ENCODE assay signal across 10 cellular contexts in genomic region chr4:122309988-122310626, GRCh38.
DNase-seq lines count a peak whose midpoint lies in the region; ATAC-seq and TF ChIP-seq lines count a peak whose summit lies in the region.
"Had no signal": no experiment of that assay in that cellular context is flagged by ENCODE, and none has a peak within 500 bp of the region (broad histone marks: within the 10 kb centered on the region; RNA-seq: fewer than 3 reads in every experiment).

No MANE protein-coding gene starts in this region.

- no peak overlapping the region for H4K91ac ChIP-seq in neuronal stem cell (ENCODE audit: low read depth, low read length, poor library complexity)

- H2BK12ac ChIP-seq in neuronal stem cell (ENCODE audit: low read length): no peak overlapping the region

- intact Hi-C loops in adrenal gland (cut with DNase I) (no loop called here), Right ventricle myocardium inferior (cut with DNase I) (no loop called here)

- H3K4me2 ChIP-seq in neuronal stem cell (ENCODE audit: insufficient read depth, low read length, poor library complexity, severe bottlenecking): no peak overlapping the region

- H3K4me1 ChIP-seq in adrenal gland (replicated peaks in 1 of 2): peaks cover 4 to 5% of the 10 kb centered on the region in 2 donors
- H3K4me1 ChIP-seq in neuronal stem cell (ENCODE audit: control insufficient read depth in 2 of 2, insufficient read depth in 1 of 2, low read depth in 1 of 2, low read length in 2 of 2): no peaks in the 10 kb centered on the region

- no peak overlapping the region for H3K23ac ChIP-seq in neuronal stem cell (ENCODE audit: low read depth, low read length, poor library complexity)

- peak; percentile 15 for DNase-seq in COLO829 (ENCODE audit: low spot score)
- peak; percentile 13 for DNase-seq in KBM-7
- DNase-seq in adrenal gland: no peak
- DNase-seq in medulla oblongata (ENCODE audit: extremely low spot score): peak; percentile 20
- no peak for DNase-seq in neuronal stem cell (ENCODE audit: low spot score)
- no peak for DNase-seq in NCI-H2171 (lab: John Stamatoyannopoulos, UW)
- DNase-seq in Right ventricle myocardium inferior (ENCODE audit: missing footprints): no peak
- DNase-seq: activated naive CD4-positive, alpha-beta T cell treated with anti-CD3 and anti-CD28 coated beads, Interleukin-2, amount 10 ng/mL, durations not matched to agents 7 days and 5 days; NCI-H2029 had no signal

- peak in 5 of 6 experiments; percentile 26 to 52 (median 42) for TF ChIP-seq CTCF in adrenal gland (IDR thresholded peaks at IDR 0.05)

- H2AK5ac ChIP-seq in neuronal stem cell (ENCODE audit: low read depth, low read length): no peak overlapping the region

- H2BK5ac ChIP-seq in neuronal stem cell (ENCODE audit: low read length): no peak overlapping the region

- TF ChIP-seq POLR2A in adrenal gland (IDR thresholded peaks at IDR 0.05): no peak

- H3K18ac ChIP-seq in neuronal stem cell (ENCODE audit: low read length): no peak overlapping the region

- H3K4ac ChIP-seq in neuronal stem cell (ENCODE audit: low read length): no peak overlapping the region

- H3K27ac ChIP-seq in adrenal gland (no peak overlapping the region), neuronal stem cell (replicated peaks; ENCODE audit: low read length) (no peak overlapping the region)

- H3K79me1 ChIP-seq in neuronal stem cell (ENCODE audit: low read depth, low read length): no peaks in the 10 kb centered on the region

- 76 to 81% (median 79%) methylated on average over 3 of the region's 3 CpGs for WGBS in adrenal gland, 4 donors
- WGBS in neuronal stem cell (ENCODE audit: extremely low coverage in 2 of 2, insufficient read length in 2 of 2, insufficient replicate concordance in 1 of 2), 2 donors: 100% methylated on average over 1 of the region's 3 CpGs; no CpG with 5 or more reads in 1 of the 2 donors

- ATAC-seq in HG02938 (IDR thresholded peaks at IDR 0.05; ENCODE audit: unreplicated experiment): no peak
- ATAC-seq in Right ventricle myocardium inferior: no peak

- in situ Hi-C loops in KBM-7 (cut with MboI; ENCODE audit: low pct_unique_long_range_greater_than_20kb, low sequenced_read_pairs): no loop called here

- H3K27me3 ChIP-seq in adrenal gland: no peaks in the 10 kb centered on the region
- no peaks in the 10 kb centered on the region for H3K27me3 ChIP-seq in neuronal stem cell (ENCODE audit: control insufficient read depth in 3 of 3, insufficient read depth in 3 of 3, low read depth in 1 of 3, low read length in 3 of 3)

- H3K4me3 ChIP-seq in adrenal gland (no peak overlapping the region), neuronal stem cell (ENCODE audit: low read length in 2 of 2) (no peak overlapping the region)

- H2AFZ ChIP-seq in neuronal stem cell (ENCODE audit: low read length): no peak overlapping the region

- H3K36me3 ChIP-seq in adrenal gland (replicated peaks in 1 of 2): peaks cover 0 to 6% of the 10 kb centered on the region in 2 donors
- H3K36me3 ChIP-seq in neuronal stem cell (replicated peaks in 1 of 2; ENCODE audit: control insufficient read depth in 2 of 2, insufficient read depth in 2 of 2, low read length in 2 of 2): peaks cover 0 to 56% of the 10 kb centered on the region in 2 donors

- no peak overlapping the region for H2BK15ac ChIP-seq in neuronal stem cell (ENCODE audit: low read length)

- no peak overlapping the region for H3K9ac ChIP-seq in neuronal stem cell (ENCODE audit: low read depth, low read length, poor library complexity)

- no peak overlapping the region for H4K8ac ChIP-seq in neuronal stem cell (ENCODE audit: low read depth, low read length)

- H3K9me3 ChIP-seq in adrenal gland (replicated peaks in 1 of 3) (no peaks in the 10 kb centered on the region), neuronal stem cell (replicated peaks in 1 of 2; ENCODE audit: control insufficient read depth in 2 of 2, insufficient read depth in 1 of 2, low read depth in 1 of 2, low read length in 2 of 2) (no peaks in the 10 kb centered on the region)

- H2BK120ac ChIP-seq in neuronal stem cell (ENCODE audit: low read depth, low read length): no peak overlapping the region

- no peak overlapping the region for H3K14ac ChIP-seq in neuronal stem cell (ENCODE audit: low read length)

Comparison
In these comparisons a context has a peak if more than half of its experiments do, and no peak if none do; other contexts are left out.
1. DNase-seq: peak in COLO829 (single experiment), KBM-7 (single experiment) and medulla oblongata (single experiment); none in adrenal gland (0 of 7), neuronal stem cell (single experiment), NCI-H2171 (single experiment) and Right ventricle myocardium inferior (single experiment).